ENCODE assay signal across 24 cellular contexts in genomic region chr21:24014381-24014780, GRCh38.
DNase-seq lines count a peak whose midpoint lies in the region; ATAC-seq and TF ChIP-seq lines count a peak whose summit lies in the region.
"Had no signal": no experiment of that assay in that cellular context is flagged by ENCODE, and none has a peak within 500 bp of the region (broad histone marks: within the 10 kb centered on the region; RNA-seq: fewer than 3 reads in every experiment).

No MANE protein-coding gene starts in this region.

- no TSS peak for BruUV-seq in A673 (replicated peaks; lab: Mats Ljungman, UMichigan)

- peaks cover 82% of the 10 kb centered on the region for H3K9me3 Mint-ChIP-seq in GM23338
- H3K9me3 Mint-ChIP-seq in glutamatergic neuron (ENCODE audit: unreplicated experiment) = no peaks in the 10 kb centered on the region
- peaks cover 4 to 5% of the 10 kb centered on the region in 2 donors for H3K9me3 Mint-ChIP-seq in effector memory CD8-positive, alpha-beta T cell

- H3K27me3 Mint-ChIP-seq in GM23338 (ENCODE audit: insufficient read depth, low read depth, poor library complexity) = peaks cover 2% of the 10 kb centered on the region
- no peaks in the 10 kb centered on the region for H3K27me3 Mint-ChIP-seq in glutamatergic neuron (ENCODE audit: unreplicated experiment)
- no peaks in the 10 kb centered on the region for H3K27me3 Mint-ChIP-seq in effector memory CD8-positive, alpha-beta T cell
- H3K27me3 Mint-ChIP-seq in T-helper 17 cell = no peaks in the 10 kb centered on the region
- H3K27me3 Mint-ChIP-seq: CD4-positive, alpha-beta T cell had no signal

- H3K36me3 ChIP-seq in A673 (ENCODE audit: insufficient read depth, low read length, poor library complexity, severe bottlenecking) = no peaks in the 10 kb centered on the region
- H3K36me3 ChIP-seq in GM23338 (ENCODE audit: insufficient read depth) = 0 out of 2 replicates have a peak, but pooled peaks cover 3% of the 10 kb centered on the region
- H3K36me3 ChIP-seq in gastrocnemius medialis = no peaks in the 10 kb centered on the region
- H3K36me3 ChIP-seq: right atrium auricular region, stomach had no signal

- H3K9me3 ChIP-seq in A673 (ENCODE audit: low read depth, low read length, poor library complexity, severe bottlenecking) (peaks cover 9% of the 10 kb centered on the region), T-helper 17 cell (ENCODE audit: control insufficient read depth, low read length, poor library complexity, severe bottlenecking) (no peaks in the 10 kb centered on the region), gastrocnemius medialis (no peaks in the 10 kb centered on the region)
- H3K9me3 ChIP-seq: right atrium auricular region had no signal

- TF ChIP-seq CTCF in A673 (conservative IDR thresholded peaks at IDR 0.05; ENCODE audit: low read depth, low read length) (0 out of 2 replicates have a peak, but pooled peaks have one; percentile 25), GM23338 (conservative IDR thresholded peaks at IDR 0.05; ENCODE audit: low read depth in 2 of 2) (0 out of 4 replicates have a peak, but pooled peaks of 1 of the 2 experiments have one; percentile 26), VCaP (conservative IDR thresholded peaks at IDR 0.05) (peak; percentile 66), glutamatergic neuron (IDR thresholded peaks at IDR 0.05; ENCODE audit: partially characterized antibody, unreplicated experiment) (peak; percentile 72), gastrocnemius medialis (IDR thresholded peaks at IDR 0.05 in 4 of 5, conservative IDR thresholded peaks at IDR 0.05 in 1 of 5) (no peak)

- H3K4me3 Mint-ChIP-seq in GM23338 (no peak overlapping the region), glutamatergic neuron (ENCODE audit: unreplicated experiment) (no peak overlapping the region), T-helper 17 cell (no peak overlapping the region)
- no peak overlapping the region for H3K4me3 Mint-ChIP-seq in effector memory CD8-positive, alpha-beta T cell
- H3K4me3 Mint-ChIP-seq: CD4-positive, alpha-beta T cell; H9 had no signal

- H3K9me2 ChIP-seq in GM23338 (ENCODE audit: insufficient read depth) = no peaks in the 10 kb centered on the region

- H3K4me2 ChIP-seq in GM23338 = no peak overlapping the region

- POLR2A ChIA-PET in A673 (lab: Charles Lee; ENCODE audit: low non-redundant PET) = no interaction called here

- H3F3A ChIP-seq in GM23338 (replicated peaks; ENCODE audit: low read depth) = no peaks in the 10 kb centered on the region

- H3K27ac Mint-ChIP-seq in GM23338 = no peak overlapping the region
- H3K27ac Mint-ChIP-seq in glutamatergic neuron (ENCODE audit: unreplicated experiment) = no peak overlapping the region
- H3K27ac Mint-ChIP-seq in effector memory CD8-positive, alpha-beta T cell = no peak overlapping the region
- H3K27ac Mint-ChIP-seq in T-helper 17 cell = no peak overlapping the region
- H3K27ac Mint-ChIP-seq: CD4-positive, alpha-beta T cell; H9 had no signal

- H2AFZ ChIP-seq in GM23338 = no peak overlapping the region

- H3K4me1 ChIP-seq in A673 (ENCODE audit: insufficient read depth, low read length, poor library complexity, severe bottlenecking) = no peaks in the 10 kb centered on the region
- H3K4me1 ChIP-seq in GM23338 (ENCODE audit: insufficient read depth) = no peaks in the 10 kb centered on the region
- no peaks in the 10 kb centered on the region for H3K4me1 ChIP-seq in gastrocnemius medialis
- H3K4me1 ChIP-seq: right atrium auricular region, stomach had no signal

- ATAC-seq in GM23338 = no peak
- no peak for ATAC-seq in effector memory CD8-positive, alpha-beta T cell (replicated peaks)
- ATAC-seq in stimulated activated naive CD8-positive, alpha-beta T cell treated with anti-CD3 and anti-CD28 coated beads, Interleukin-15, Interleukin-2, amounts not matched to agents 100 U/mL and 50 U/mL, for 24 hours = no peak
- ATAC-seq in T-helper 17 cell = no peak
- no peak for ATAC-seq in gastrocnemius medialis
- ATAC-seq: Right ventricle myocardium inferior had no signal

- H4K20me1 ChIP-seq in GM23338 (replicated peaks; ENCODE audit: insufficient read depth) = no peaks in the 10 kb centered on the region

- no peak for TF ChIP-seq POLR2A in gastrocnemius medialis (IDR thresholded peaks at IDR 0.05)

- H3K27ac ChIP-seq in A673 (ENCODE audit: low read depth, low read length, poor library complexity, severe bottlenecking) = no peak overlapping the region
- H3K27ac ChIP-seq in GM23338 (ENCODE audit: low read depth) = no peak overlapping the region
- H3K27ac ChIP-seq in VCaP = no peak overlapping the region
- H3K27ac ChIP-seq in gastrocnemius medialis = no peak overlapping the region
- H3K27ac ChIP-seq: right atrium auricular region, stomach had no signal

- H3K79me2 ChIP-seq in GM23338 (replicated peaks; ENCODE audit: insufficient read depth) = no peaks in the 10 kb centered on the region

- H3K4me3 ChIP-seq in A673 (ENCODE audit: low read depth, low read length, poor library complexity, severe bottlenecking) (no peak overlapping the region), GM23338 (no peak overlapping the region), gastrocnemius medialis (no peak overlapping the region)
- H3K4me3 ChIP-seq: right atrium auricular region, stomach had no signal

- CTCF ChIA-PET in A673 (lab: Charles Lee) = no interaction called here

- H3K36me3 Mint-ChIP-seq in GM23338 (ENCODE audit: low read depth) = peaks cover 12% of the 10 kb centered on the region
- peaks cover 3% of the 10 kb centered on the region for H3K36me3 Mint-ChIP-seq in glutamatergic neuron (ENCODE audit: unreplicated experiment)
- H3K36me3 Mint-ChIP-seq in effector memory CD8-positive, alpha-beta T cell (ENCODE audit: insufficient read depth) = peaks cover 4% of the 10 kb centered on the region
- no peaks in the 10 kb centered on the region for H3K36me3 Mint-ChIP-seq in T-helper 17 cell (ENCODE audit: low read depth)

- H3K27me3 ChIP-seq in A673 (replicated peaks; ENCODE audit: insufficient read depth, low read depth, low read length, poor library complexity) = no peaks in the 10 kb centered on the region
- H3K27me3 ChIP-seq in GM23338 (ENCODE audit: insufficient read depth) = no peaks in the 10 kb centered on the region
- H3K27me3 ChIP-seq in gastrocnemius medialis = no peaks in the 10 kb centered on the region
- H3K27me3 ChIP-seq: right atrium auricular region, stomach had no signal

- H3K4me1 Mint-ChIP-seq in GM23338 (no peaks in the 10 kb centered on the region), glutamatergic neuron (ENCODE audit: low read depth, unreplicated experiment) (no peaks in the 10 kb centered on the region), T-helper 17 cell (no peaks in the 10 kb centered on the region)
- H3K4me1 Mint-ChIP-seq in effector memory CD8-positive, alpha-beta T cell (ENCODE audit: low read depth in 2 of 2) = no peaks in the 10 kb centered on the region
- H3K4me1 Mint-ChIP-seq: H9 had no signal

- intact Hi-C loops in A673 (cut with micrococcal nuclease; ENCODE audit: unreplicated experiment) (no loop called here), gastrocnemius medialis (cut with DNase I; ENCODE audit: low total_unique reads) (no loop called here)

- in situ Hi-C loops in gastrocnemius medialis (cut with MboI; ENCODE audit: low sequenced_read_pairs in 4 of 4) = no loop called here

- no peak for DNase-seq in A673 (ENCODE audit: low spot score)
- peak; percentile 2 for DNase-seq in GM23338 (ENCODE audit: low spot score)
- no peak for DNase-seq in glutamatergic neuron
- no peak for DNase-seq in effector memory CD8-positive, alpha-beta T cell
- no peak for DNase-seq in stimulated activated naive CD8-positive, alpha-beta T cell treated with anti-CD3 and anti-CD28 coated beads, Interleukin-15, Interleukin-2, amounts not matched to agents 100 U/mL and 50 U/mL, for 24 hours
- DNase-seq in T-helper 17 cell = no peak
- no peak for DNase-seq in gastrocnemius medialis
- DNase-seq: activated naive CD4-positive, alpha-beta T cell treated with Interleukin-2 at 50 U/mL for 16 hours; activated T-cell treated with anti-CD3 and anti-CD28 coated beads, Interleukin-2, amount 50 U/mL, for 48 hours; CD4-positive, alpha-beta T cell; central memory CD4-positive, alpha-beta T cell; H9; kidney glomerular epithelial cell; mammary epithelial cell; NCI-H1694; NCI-H2171; NCI-H526; stimulated activated CD4-positive, alpha-beta T cell treated with anti-CD3 and anti-CD28 coated beads, Interleukin-12 subunit alpha, Interleukin-12 subunit beta, amount 100 ng/mL, for 4 hours; stomach; SW 1271; trophoblast cell had no signal

TF ChIP-seq in GM23338, 12 proteins besides CTCF, POLR2A, EP300 and RAD21 (continues in another document):
- no peak for TF ChIP-seq CREB1 (CRISPR knock-in tag; IDR thresholded peaks at IDR 0.05; ENCODE audit: low read depth)
- TF ChIP-seq NANOG (IDR thresholded peaks at IDR 0.05; ENCODE audit: borderline replicate concordance) = no peak
- TF ChIP-seq POLR2AphosphoS5 (IDR thresholded peaks at IDR 0.05; ENCODE audit: low read depth) = no peak
- no peak for TF ChIP-seq ETS1 (IDR thresholded peaks at IDR 0.05)

Comparison
In these comparisons a context has a peak if more than half of its experiments do, and no peak if none do; other contexts are left out.
1. CTCF ChIP-seq: peak in A673 (single experiment), VCaP (single experiment) and glutamatergic neuron (single experiment); none in gastrocnemius medialis (0 of 5).